21 cellular contexts compared by ENCODE assay signal in genomic region chr10:12337973-12338372, GRCh38. TPM values are rescaled to one million over a fixed set of nuclear protein-coding genes. Genes with fewer than 3 reads are reported as not detected.
DNase-seq lines count a peak whose midpoint lies in the region; ATAC-seq and TF ChIP-seq lines count a peak whose summit lies in the region.
"Had no signal": no experiment of that assay in that cellular context is flagged by ENCODE, and none has a peak within 500 bp of the region (broad histone marks: within the 10 kb centered on the region; RNA-seq: fewer than 3 reads in every experiment).

No MANE protein-coding gene starts in this region.

- H3K36me3 ChIP-seq in stomach smooth muscle (ENCODE audit: control insufficient read depth in 2 of 2, insufficient read depth in 2 of 2, low read length in 2 of 2) = no peaks in the 10 kb centered on the region
- H3K36me3 ChIP-seq in tibial nerve = no peaks in the 10 kb centered on the region
- H3K36me3 ChIP-seq: cardiac muscle cell, sigmoid colon, suprapubic skin had no signal

- H3K27me3 ChIP-seq in stomach smooth muscle (ENCODE audit: control insufficient read depth in 1 of 2, insufficient read depth in 2 of 2, low read length in 2 of 2) (no peaks in the 10 kb centered on the region), tibial nerve (no peaks in the 10 kb centered on the region)
- H3K27me3 ChIP-seq: cardiac muscle cell, sigmoid colon, suprapubic skin had no signal

- TF ChIP-seq EP300 in tibial nerve (IDR thresholded peaks at IDR 0.05) = no peak

- H3K4me1 ChIP-seq in stomach smooth muscle (ENCODE audit: control insufficient read depth, insufficient read depth, low read length) (peaks cover 21% of the 10 kb centered on the region), tibial nerve (peaks cover 0 to 14% (median 10%) of the 10 kb centered on the region in 4 donors)

- WGBS in tibial nerve, 2 donors = 81 to 86% methylated on average over 2 of the region's 2 CpGs

- ATAC-seq in SK-N-SH treated with all-trans-retinoic acid at 6 μM for 48 hours = no peak
- no peak for ATAC-seq in GM19035 (IDR thresholded peaks at IDR 0.05; ENCODE audit: unreplicated experiment)
- ATAC-seq: activated CD4-positive, CD25-positive, alpha-beta regulatory T cell treated with anti-CD3 and anti-CD28 coated beads, Interleukin-2, amount 50 U/mL, for 24 hours; activated CD8-positive, alpha-beta T cell treated with anti-CD3 and anti-CD28 coated beads for 36 hours; GM23338; naive thymus-derived CD4-positive, alpha-beta T cell had no signal

- no peak for TF ChIP-seq POLR2A in tibial nerve (IDR thresholded peaks at IDR 0.05)

- H3K4me3 ChIP-seq in stomach smooth muscle (ENCODE audit: low read length in 2 of 2) (no peak overlapping the region), tibial nerve (no peak overlapping the region)
- H3K4me3 ChIP-seq: cardiac muscle cell, GM23338, sigmoid colon, suprapubic skin had no signal

- peak; percentile 55 for DNase-seq in Daoy (ENCODE audit: low read depth)
- peak; percentile 29 for DNase-seq in left kidney (ENCODE audit: low read depth, low spot score)
- DNase-seq in tibial nerve (ENCODE audit: low spot score in 2 of 2) = no peak
- no peak for DNase-seq in NCI-H2227 treated with DMSO at 0.1 percent for 48 hours (lab: John Stamatoyannopoulos, UW)
- no peak for DNase-seq in NCI-H82 treated with DMSO at 0.1 percent for 48 hours (lab: John Stamatoyannopoulos, UW; ENCODE audit: unreplicated experiment)
- DNase-seq: activated CD8-positive, alpha-beta T cell treated with anti-CD3 and anti-CD28 coated beads for 36 hours; activated gamma-delta T cell; kidney glomerular epithelial cell; naive thymus-derived CD4-positive, alpha-beta T cell; NCI-H2107; NCI-H510A treated with DMSO at 0.1 percent for 48 hours; RPMI8226; sigmoid colon had no signal

- peak overlapping the region in 1 of 2 donors; percentile 27 for H3K9ac ChIP-seq in stomach smooth muscle (ENCODE audit: low read length in 2 of 2)

- H3K27ac ChIP-seq in stomach smooth muscle (ENCODE audit: low read length) = peak overlapping the region; percentile 37
- no peak overlapping the region for H3K27ac ChIP-seq in tibial nerve
- H3K27ac ChIP-seq: cardiac muscle cell, HL-60, sigmoid colon, suprapubic skin had no signal

- H3K9me3 ChIP-seq in stomach smooth muscle (ENCODE audit: control insufficient read depth in 2 of 2, low read length in 2 of 2) = no peaks in the 10 kb centered on the region
- H3K9me3 ChIP-seq in tibial nerve = peaks cover 0 to 3% (median 0%) of the 10 kb centered on the region in 4 donors
- H3K9me3 ChIP-seq: sigmoid colon, suprapubic skin had no signal

- no peak for TF ChIP-seq CTCF in tibial nerve (IDR thresholded peaks at IDR 0.05)

TF ChIP-seq in SK-N-SH treated with all-trans-retinoic acid at 6 μM for 48 hours, 23 proteins besides CTCF, POLR2A, EP300 and RAD21:
- TF ChIP-seq GLIS3 (CRISPR knock-in tag; IDR thresholded peaks at IDR 0.05) (no peak), OSR1 (CRISPR knock-in tag; IDR thresholded peaks at IDR 0.05) (no peak), POU6F1 (CRISPR knock-in tag; IDR thresholded peaks at IDR 0.05; ENCODE audit: borderline replicate concordance, low read depth) (no peak), ISL1 (CRISPR knock-in tag; IDR thresholded peaks at IDR 0.05) (peak; percentile 63)
TF ChIP-seq in SK-N-SH treated with all-trans-retinoic acid at 6 μM for 48 hours: peak in this region for 1.

RNA-seq across cellular contexts. Expression of gene CAMK1D, which starts 11.4 kb away (rescaled TPM):
- 4.9 and 6.1 TPM in 2 replicates for total RNA-seq in Daoy (2014; rRNA removed; shearing (Covaris generic))
- 10 to 100 TPM in 3 of 4 donors, 1 to 10 TPM in 1; 6.9 to 20.5 (median 17.2) TPM for total RNA-seq in tibial nerve

Comparison
In these comparisons a context has a peak if more than half of its experiments do, and no peak if none do; other contexts are left out.
1. DNase-seq: peak in Daoy (single experiment) and left kidney (single experiment); none in tibial nerve (0 of 2), NCI-H2227 treated with DMSO at 0.1 percent for 48 hours (single experiment) and NCI-H82 treated with DMSO at 0.1 percent for 48 hours (single experiment).